Comparison of ENCODE assay signal across 38 cellular contexts in the genomic region with DNA sequence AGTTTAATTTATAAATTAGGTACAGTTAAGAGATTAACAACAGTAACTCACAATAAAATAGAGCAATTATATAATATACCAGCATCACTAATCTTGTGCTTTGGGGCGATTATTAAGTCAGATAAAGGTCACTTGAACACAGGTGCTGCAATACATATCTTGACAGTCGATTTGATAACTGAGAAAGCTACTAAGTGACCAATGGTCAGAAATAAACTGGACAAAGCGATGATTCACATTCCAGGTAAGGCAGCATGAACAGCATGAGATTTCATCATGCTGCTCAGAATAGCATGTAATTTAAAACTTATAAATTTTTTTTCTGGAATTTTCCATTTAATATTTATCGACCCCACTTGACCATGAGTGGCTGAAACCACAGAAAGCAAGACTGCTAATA. TPM values are rescaled to one million over a fixed set of nuclear protein-coding genes. Genes with fewer than 3 reads are reported as not detected.
"Had no signal": no experiment of that assay in that cellular context is flagged by ENCODE, and none has a peak within 500 bp of the region (broad histone marks: within the 10 kb centered on the region; RNA-seq: fewer than 3 reads in every experiment).

No MANE protein-coding gene starts in this region.

- H3K27ac ChIP-seq: cardiac muscle cell, VCaP had no signal

- H3K4me3 Mint-ChIP-seq: activated B cell treated with CpG ODN at 0.5 μM for 24 hours; activated CD4-positive, alpha-beta memory T cell treated with anti-CD3 and anti-CD28 coated beads for 36 hours; activated CD4-positive, alpha-beta T cell treated with anti-CD3 and anti-CD28 coated beads, Interleukin-2, amount 10 ng/mL, durations not matched to agents 24 days and 14 days; activated CD8-positive, alpha-beta T cell treated with anti-CD3 and anti-CD28 coated beads for 36 hours; activated naive CD4-positive, alpha-beta T cell treated with anti-CD3 and anti-CD28 coated beads, Interleukin-2, amount 10 ng/mL, durations not matched to agents 7 days and 5 days; activated naive CD4-positive, alpha-beta T cell treated with anti-CD3 and anti-CD28 coated beads, Interleukin-2, amount 50 U/mL, for 24 hours; activated naive CD8-positive, alpha-beta T cell; activated naive CD8-positive, alpha-beta T cell treated with anti-CD3 and anti-CD28 coated beads, Interleukin-2, amount 10 ng/mL, durations not matched to agents 7 days and 5 days; activated naive CD8-positive, alpha-beta T cell treated with anti-CD3 and anti-CD28 coated beads, Interleukin-2, amount 50 U/mL, for 24 hours; activated T-cell treated with anti-CD3 and anti-CD28 coated beads, Interleukin-2, amount 50 U/mL, for 4 hours; activated T-cell treated with anti-CD3 and anti-CD28 coated beads, Interleukin-2, amount 50 U/mL, for 72 hours; activated T-helper 1 cell treated with anti-CD3 and anti-CD28 coated beads, Interleukin-12 subunit alpha, Interleukin-12 subunit beta, Interleukin-2, Interleukin-4 antibody, amounts not matched to agents 30 ng/mL and 10 ng/mL and 1 ng/mL, durations not matched to agents 14 hours and 24 hours and 36 hours; activated T-helper 17 cell treated with anti-CD3 and anti-CD28 coated beads, Interleukin-2, amount 50 U/mL, for 72 hours; brain; central memory CD8-positive, alpha-beta T cell; T-helper 1 cell treated with Interleukin-12 subunit alpha and Interleukin-12 subunit beta and Interleukin-4 antibody, amounts not matched to agents 30 μg/mL and 1 μg/mL, for 36 hours; T-helper 2 cell treated with Interferon-gamma antibody and Interleukin-4, amounts not matched to agents 5 μg/mL and 100 μg/mL, for 36 hours had no signal

- H3K9me3 Mint-ChIP-seq: activated B cell treated with CpG ODN at 0.5 μM for 24 hours; activated CD4-positive, alpha-beta memory T cell treated with anti-CD3 and anti-CD28 coated beads for 36 hours; activated CD4-positive, alpha-beta T cell treated with anti-CD3 and anti-CD28 coated beads, Interleukin-2, amount 10 ng/mL, durations not matched to agents 24 days and 14 days; activated CD8-positive, alpha-beta T cell treated with anti-CD3 and anti-CD28 coated beads for 36 hours; activated naive CD4-positive, alpha-beta T cell treated with anti-CD3 and anti-CD28 coated beads, Interleukin-2, amount 10 ng/mL, durations not matched to agents 7 days and 5 days; activated naive CD4-positive, alpha-beta T cell treated with anti-CD3 and anti-CD28 coated beads, Interleukin-2, amount 50 U/mL, for 24 hours; activated naive CD8-positive, alpha-beta T cell treated with anti-CD3 and anti-CD28 coated beads, Interleukin-2, amount 10 ng/mL, durations not matched to agents 7 days and 5 days; activated naive CD8-positive, alpha-beta T cell treated with anti-CD3 and anti-CD28 coated beads, Interleukin-2, amount 50 U/mL, for 24 hours; activated T-cell treated with anti-CD3 and anti-CD28 coated beads, Interleukin-2, amount 50 U/mL, for 4 hours; activated T-cell treated with anti-CD3 and anti-CD28 coated beads, Interleukin-2, amount 50 U/mL, for 72 hours; activated T-helper 1 cell treated with anti-CD3 and anti-CD28 coated beads, Interleukin-12 subunit alpha, Interleukin-12 subunit beta, Interleukin-2, Interleukin-4 antibody, amounts not matched to agents 30 ng/mL and 10 ng/mL and 1 ng/mL, durations not matched to agents 14 hours and 24 hours and 36 hours; activated T-helper 17 cell treated with anti-CD3 and anti-CD28 coated beads, Interleukin-2, amount 50 U/mL, for 72 hours; brain; central memory CD8-positive, alpha-beta T cell; T-helper 1 cell treated with Interleukin-12 subunit alpha and Interleukin-12 subunit beta and Interleukin-4 antibody, amounts not matched to agents 30 μg/mL and 1 μg/mL, for 36 hours; T-helper 2 cell treated with Interferon-gamma antibody and Interleukin-4, amounts not matched to agents 5 μg/mL and 100 μg/mL, for 36 hours had no signal

- H3K27ac Mint-ChIP-seq: activated B cell treated with CpG ODN at 0.5 μM for 24 hours; activated CD4-positive, alpha-beta memory T cell treated with anti-CD3 and anti-CD28 coated beads for 36 hours; activated CD4-positive, alpha-beta T cell treated with anti-CD3 and anti-CD28 coated beads, Interleukin-2, amount 10 ng/mL, durations not matched to agents 24 days and 14 days; activated CD8-positive, alpha-beta T cell treated with anti-CD3 and anti-CD28 coated beads for 36 hours; activated naive CD4-positive, alpha-beta T cell treated with anti-CD3 and anti-CD28 coated beads, Interleukin-2, amount 10 ng/mL, durations not matched to agents 7 days and 5 days; activated naive CD4-positive, alpha-beta T cell treated with anti-CD3 and anti-CD28 coated beads, Interleukin-2, amount 50 U/mL, for 24 hours; activated naive CD8-positive, alpha-beta T cell; activated naive CD8-positive, alpha-beta T cell treated with anti-CD3 and anti-CD28 coated beads, Interleukin-2, amount 10 ng/mL, durations not matched to agents 7 days and 5 days; activated naive CD8-positive, alpha-beta T cell treated with anti-CD3 and anti-CD28 coated beads, Interleukin-2, amount 50 U/mL, for 24 hours; activated T-cell treated with anti-CD3 and anti-CD28 coated beads, Interleukin-2, amount 50 U/mL, for 72 hours; activated T-helper 1 cell treated with anti-CD3 and anti-CD28 coated beads, Interleukin-12 subunit alpha, Interleukin-12 subunit beta, Interleukin-2, Interleukin-4 antibody, amounts not matched to agents 30 ng/mL and 10 ng/mL and 1 ng/mL, durations not matched to agents 14 hours and 24 hours and 36 hours; activated T-helper 17 cell treated with anti-CD3 and anti-CD28 coated beads, Interleukin-2, amount 50 U/mL, for 72 hours; brain; T-helper 1 cell treated with Interleukin-12 subunit alpha and Interleukin-12 subunit beta and Interleukin-4 antibody, amounts not matched to agents 30 μg/mL and 1 μg/mL, for 36 hours; T-helper 2 cell treated with Interferon-gamma antibody and Interleukin-4, amounts not matched to agents 5 μg/mL and 100 μg/mL, for 36 hours had no signal

- H3K36me3 ChIP-seq: cardiac muscle cell had no signal

- H3K4me3 ChIP-seq: cardiac muscle cell had no signal

- DNase-seq: activated B cell treated with CpG ODN at 0.5 μM for 24 hours; activated CD4-positive, alpha-beta memory T cell treated with anti-CD3 and anti-CD28 coated beads for 36 hours; activated CD4-positive, alpha-beta T cell treated with anti-CD3 and anti-CD28 coated beads for 4 hours; activated CD4-positive, alpha-beta T cell treated with anti-CD3 and anti-CD28 coated beads, Interleukin-2, amount 10 ng/mL, durations not matched to agents 24 days and 14 days; activated CD4-positive, alpha-beta T cell treated with anti-CD3 and anti-CD28 coated beads, Interleukin-2, amount 50 U/mL, for 1 hour; activated CD4-positive, alpha-beta T cell treated with anti-CD3 and anti-CD28 coated beads, Interleukin-2, amount 50 U/mL, for 4 hours; activated CD4-positive, CD25-positive, alpha-beta regulatory T cell treated with anti-CD3 and anti-CD28 coated beads, Interleukin-2, amount 50 U/mL, for 72 hours; activated CD8-positive, alpha-beta memory T cell treated with anti-CD3 and anti-CD28 coated beads, Interleukin-2, amount 50 U/mL, for 4 hours; activated CD8-positive, alpha-beta T cell treated with anti-CD3 and anti-CD28 coated beads for 36 hours; activated effector memory CD4-positive, alpha-beta T cell treated with Interleukin-2 at 50 U/mL for 16 hours; activated gamma-delta T cell; activated naive CD4-positive, alpha-beta T cell treated with anti-CD3 and anti-CD28 coated beads, Interleukin-2, amount 10 ng/mL, durations not matched to agents 7 days and 5 days; activated naive CD4-positive, alpha-beta T cell treated with Interleukin-2 at 50 U/mL for 16 hours; activated naive CD8-positive, alpha-beta T cell treated with anti-CD3 and anti-CD28 coated beads, Interleukin-2, amount 10 ng/mL, durations not matched to agents 7 days and 5 days; activated naive CD8-positive, alpha-beta T cell treated with anti-CD3 and anti-CD28 coated beads, Interleukin-2, amount 50 U/mL, for 24 hours; activated T-cell treated with anti-CD3 and anti-CD28 coated beads for 4 hours; activated T-cell treated with anti-CD3 and anti-CD28 coated beads, Interleukin-2, amount 50 U/mL, for 1 hour; activated T-cell treated with anti-CD3 and anti-CD28 coated beads, Interleukin-2, amount 50 U/mL, for 4 hours; activated T-cell treated with anti-CD3 and anti-CD28 coated beads, Interleukin-2, amount 50 U/mL, for 72 hours; amygdala; aorta; caudate nucleus; cerebellar nuclear complex; T-helper 1 cell; T-helper 2 cell; T-helper 9 cell had no signal

- H3K36me3 Mint-ChIP-seq: activated CD4-positive, alpha-beta memory T cell treated with anti-CD3 and anti-CD28 coated beads for 36 hours; activated naive CD4-positive, alpha-beta T cell treated with anti-CD3 and anti-CD28 coated beads, Interleukin-2, amount 10 ng/mL, durations not matched to agents 7 days and 5 days; activated naive CD4-positive, alpha-beta T cell treated with anti-CD3 and anti-CD28 coated beads, Interleukin-2, amount 50 U/mL, for 24 hours; activated naive CD8-positive, alpha-beta T cell; activated naive CD8-positive, alpha-beta T cell treated with anti-CD3 and anti-CD28 coated beads, Interleukin-2, amount 10 ng/mL, durations not matched to agents 7 days and 5 days; brain had no signal

- H3K27me3 Mint-ChIP-seq: activated CD4-positive, alpha-beta T cell treated with anti-CD3 and anti-CD28 coated beads, Interleukin-2, amount 10 ng/mL, durations not matched to agents 24 days and 14 days had no signal

- H3K4me1 Mint-ChIP-seq: activated B cell treated with CpG ODN at 0.5 μM for 24 hours; activated CD4-positive, alpha-beta T cell treated with anti-CD3 and anti-CD28 coated beads, Interleukin-2, amount 10 ng/mL, durations not matched to agents 24 days and 14 days; activated naive CD4-positive, alpha-beta T cell treated with anti-CD3 and anti-CD28 coated beads, Interleukin-2, amount 10 ng/mL, durations not matched to agents 7 days and 5 days; activated naive CD4-positive, alpha-beta T cell treated with anti-CD3 and anti-CD28 coated beads, Interleukin-2, amount 50 U/mL, for 24 hours; activated naive CD8-positive, alpha-beta T cell treated with anti-CD3 and anti-CD28 coated beads, Interleukin-2, amount 10 ng/mL, durations not matched to agents 7 days and 5 days; activated naive CD8-positive, alpha-beta T cell treated with anti-CD3 and anti-CD28 coated beads, Interleukin-2, amount 50 U/mL, for 24 hours; activated T-helper 17 cell treated with anti-CD3 and anti-CD28 coated beads, Interleukin-2, amount 50 U/mL, for 72 hours; brain; central memory CD8-positive, alpha-beta T cell had no signal

- H3K27me3 ChIP-seq: cardiac muscle cell had no signal

- ATAC-seq: activated CD8-positive, alpha-beta T cell treated with anti-CD3 and anti-CD28 coated beads for 36 hours; activated naive CD8-positive, alpha-beta T cell treated with anti-CD3 and anti-CD28 coated beads, Interleukin-2, amount 50 U/mL, for 24 hours; activated T-cell treated with anti-CD3 and anti-CD28 coated beads, Interleukin-2, amount 50 U/mL, for 4 hours; activated T-cell treated with anti-CD3 and anti-CD28 coated beads, Interleukin-2, amount 50 U/mL, for 72 hours; activated T-helper 17 cell treated with anti-CD3 and anti-CD28 coated beads, Interleukin-2, amount 50 U/mL, for 72 hours had no signal

RNA-seq across cellular contexts. Expression of gene ADGRF5, which starts 15.9 kb away (rescaled TPM):
- total RNA-seq: activated B cell treated with CpG ODN at 0.5 μM for 24 hours; activated CD4-positive, alpha-beta memory T cell treated with anti-CD3 and anti-CD28 coated beads for 36 hours; activated CD4-positive, alpha-beta T cell treated with anti-CD3 and anti-CD28 coated beads, Interleukin-2, amount 10 ng/mL, durations not matched to agents 24 days and 14 days; activated CD8-positive, alpha-beta memory T cell treated with anti-CD3 and anti-CD28 coated beads for 36 hours; activated CD8-positive, alpha-beta T cell treated with anti-CD3 and anti-CD28 coated beads for 36 hours; activated naive CD8-positive, alpha-beta T cell treated with anti-CD3 and anti-CD28 coated beads, Interleukin-2, amount 10 ng/mL, durations not matched to agents 7 days and 5 days; activated T-cell treated with anti-CD3 and anti-CD28 coated beads, Interleukin-2, amount 50 U/mL, for 72 hours; activated T-helper 1 cell treated with anti-CD3 and anti-CD28 coated beads, Interleukin-12 subunit alpha, Interleukin-12 subunit beta, Interleukin-2, Interleukin-4 antibody, amounts not matched to agents 30 ng/mL and 10 ng/mL and 1 ng/mL, durations not matched to agents 14 hours and 24 hours and 36 hours; activated T-helper 17 cell treated with anti-CD3 and anti-CD28 coated beads, Interleukin-2, amount 50 U/mL, for 72 hours; bronchial epithelial cell had no signal
